22 cellular contexts compared by ENCODE assay signal in genomic region chr7:139704308-139704879, GRCh38.
DNase-seq lines count a peak whose midpoint lies in the region; ATAC-seq and TF ChIP-seq lines count a peak whose summit lies in the region.
"Had no signal": no experiment of that assay in that cellular context is flagged by ENCODE, and none has a peak within 500 bp of the region (broad histone marks: within the 10 kb centered on the region; RNA-seq: fewer than 3 reads in every experiment).

No MANE protein-coding gene starts in this region.

- CTCF ChIA-PET in HEK293 (lab: Yijun Ruan, JAX), result no interaction called here

- no peak for TF ChIP-seq CTCF in HEK293 (tag by site-specific recombination; IDR thresholded peaks at IDR 0.05)
- TF ChIP-seq CTCF in gastrocnemius medialis (IDR thresholded peaks at IDR 0.05 in 4 of 5, conservative IDR thresholded peaks at IDR 0.05 in 1 of 5), result no peak

- H3K27ac Mint-ChIP-seq in T-helper 2 cell treated with Interferon-gamma antibody and Interleukin-4, amounts not matched to agents 5 μg/mL and 100 μg/mL, for 36 hours, result peak overlapping the region; percentile 6
- peak overlapping the region; percentile 27 to 79 (median 70) for H3K27ac Mint-ChIP-seq in immature natural killer cell
- H3K27ac Mint-ChIP-seq in stimulated activated naive B cell treated with anti-CD40 and anti-IgM and Interleukin-4, amounts not matched to agents 10 μg/mL and 1 μg/mL and 100 μg/mL, for 72 hours, result no peak overlapping the region
- H3K27ac Mint-ChIP-seq: activated naive CD8-positive, alpha-beta T cell; HFFc6; neural progenitor cell had no signal

- peaks cover 0 to 20% of the 10 kb centered on the region in 2 experiments; a peak in 2 of 3 replicates for H3K36me3 ChIP-seq in HEK293 (ENCODE audit: control insufficient read depth in 2 of 2, insufficient read depth in 1 of 2, low read length in 2 of 2)
- no peaks in the 10 kb centered on the region for H3K36me3 ChIP-seq in gastrocnemius medialis
- H3K36me3 ChIP-seq: neural progenitor cell, prostate gland had no signal

- H3K9me3 ChIP-seq in HEK293 (ENCODE audit: control insufficient read depth, insufficient read depth, low read depth, low read length), result no peaks in the 10 kb centered on the region
- H3K9me3 ChIP-seq in gastrocnemius medialis, result no peaks in the 10 kb centered on the region
- H3K9me3 ChIP-seq: prostate gland had no signal

- no peak for TF ChIP-seq POLR2A in gastrocnemius medialis (IDR thresholded peaks at IDR 0.05)

- no peak for DNase-seq in T-helper 2 cell treated with Interferon-gamma antibody and Interleukin-4, amounts not matched to agents 5 μg/mL and 100 μg/mL, for 36 hours (ENCODE audit: low spot score)
- DNase-seq in T-helper 2 cell (no peak), immature natural killer cell (no peak), gastrocnemius medialis (no peak), posterior vena cava (ENCODE audit: low spot score) (no peak)
- DNase-seq in stimulated activated naive B cell treated with anti-CD40 and anti-IgM and Interleukin-4, amounts not matched to agents 10 μg/mL and 1 μg/mL and 100 μg/mL, for 72 hours, result no peak
- DNase-seq: 8988T; AML-193; COR-L47; DMS79; effector memory CD4-positive, alpha-beta T cell; HFFc6; NCI-H1092; NCI-H2029; NCI-H82; PC-3 had no signal

- H3K4me3 ChIP-seq in HEK293 (ENCODE audit: low read depth, low read length), result no peak overlapping the region
- no peak overlapping the region for H3K4me3 ChIP-seq in gastrocnemius medialis
- H3K4me3 ChIP-seq: neural progenitor cell, prostate gland had no signal

- intact Hi-C loops in gastrocnemius medialis (cut with DNase I; ENCODE audit: low total_unique reads) (no loop called here), posterior vena cava (cut with DNase I) (no loop called here)

- ATAC-seq in gastrocnemius medialis (no peak), GM18511 (IDR thresholded peaks at IDR 0.05; ENCODE audit: unreplicated experiment) (no peak)
- no peak for ATAC-seq in stimulated activated naive B cell treated with anti-CD40 and anti-IgM and Interleukin-4, amounts not matched to agents 10 μg/mL and 1 μg/mL and 100 μg/mL, for 72 hours (replicated peaks)
- ATAC-seq: esophagus mucosa, PC-3 had no signal

- no peak overlapping the region for H3K27ac ChIP-seq in HEK293 (ENCODE audit: extremely low read depth, low read depth, low read length)
- H3K27ac ChIP-seq in gastrocnemius medialis, result peak overlapping the region; percentile 70 to 77 (median 72)
- H3K27ac ChIP-seq: neural progenitor cell had no signal

- POLR2A ChIA-PET in HEK293 (lab: Yijun Ruan, JAX), result no interaction called here

- in situ Hi-C loops in gastrocnemius medialis (cut with MboI; ENCODE audit: low sequenced_read_pairs in 4 of 4), result no loop called here

- no peaks in the 10 kb centered on the region for H3K4me1 ChIP-seq in HEK293 (ENCODE audit: control insufficient read depth, insufficient read depth, low read length)
- H3K4me1 ChIP-seq in gastrocnemius medialis, result peaks cover 28 to 66% of the 10 kb centered on the region in 2 donors

- peaks cover 5% of the 10 kb centered on the region for H3K4me1 Mint-ChIP-seq in T-helper 2 cell treated with Interferon-gamma antibody and Interleukin-4, amounts not matched to agents 5 μg/mL and 100 μg/mL, for 36 hours (ENCODE audit: low read depth)
- peaks cover 40 to 65% of the 10 kb centered on the region in 2 donors for H3K4me1 Mint-ChIP-seq in immature natural killer cell
- peaks cover 45 to 47% of the 10 kb centered on the region in 2 donors for H3K4me1 Mint-ChIP-seq in stimulated activated naive B cell treated with anti-CD40 and anti-IgM and Interleukin-4, amounts not matched to agents 10 μg/mL and 1 μg/mL and 100 μg/mL, for 72 hours

- no peaks in the 10 kb centered on the region for H3K27me3 Mint-ChIP-seq in T-helper 2 cell treated with Interferon-gamma antibody and Interleukin-4, amounts not matched to agents 5 μg/mL and 100 μg/mL, for 36 hours (ENCODE audit: low read depth)
- peaks cover 2 to 9% (median 4%) of the 10 kb centered on the region in 3 donors for H3K27me3 Mint-ChIP-seq in immature natural killer cell (ENCODE audit: low read depth in 3 of 3)
- no peaks in the 10 kb centered on the region for H3K27me3 Mint-ChIP-seq in stimulated activated naive B cell treated with anti-CD40 and anti-IgM and Interleukin-4, amounts not matched to agents 10 μg/mL and 1 μg/mL and 100 μg/mL, for 72 hours
- H3K27me3 Mint-ChIP-seq: activated naive CD8-positive, alpha-beta T cell had no signal

- no peaks in the 10 kb centered on the region for H3K9me3 Mint-ChIP-seq in T-helper 2 cell treated with Interferon-gamma antibody and Interleukin-4, amounts not matched to agents 5 μg/mL and 100 μg/mL, for 36 hours
- H3K9me3 Mint-ChIP-seq in immature natural killer cell, result no peaks in the 10 kb centered on the region
- H3K9me3 Mint-ChIP-seq in stimulated activated naive B cell treated with anti-CD40 and anti-IgM and Interleukin-4, amounts not matched to agents 10 μg/mL and 1 μg/mL and 100 μg/mL, for 72 hours, result no peaks in the 10 kb centered on the region
- H3K9me3 Mint-ChIP-seq: HFFc6, neural progenitor cell had no signal

- H3K4me3 Mint-ChIP-seq in T-helper 2 cell treated with Interferon-gamma antibody and Interleukin-4, amounts not matched to agents 5 μg/mL and 100 μg/mL, for 36 hours, result no peak overlapping the region
- peak overlapping the region in 1 of 5 donors; percentile 16 for H3K4me3 Mint-ChIP-seq in immature natural killer cell
- H3K4me3 Mint-ChIP-seq in stimulated activated naive B cell treated with anti-CD40 and anti-IgM and Interleukin-4, amounts not matched to agents 10 μg/mL and 1 μg/mL and 100 μg/mL, for 72 hours, result no peak overlapping the region
- H3K4me3 Mint-ChIP-seq: activated naive CD8-positive, alpha-beta T cell; HFFc6; neural progenitor cell had no signal

- H3K27me3 ChIP-seq in gastrocnemius medialis, result no peaks in the 10 kb centered on the region
- H3K27me3 ChIP-seq: neural progenitor cell had no signal

- peaks cover 2% of the 10 kb centered on the region for H3K36me3 Mint-ChIP-seq in T-helper 2 cell treated with Interferon-gamma antibody and Interleukin-4, amounts not matched to agents 5 μg/mL and 100 μg/mL, for 36 hours (ENCODE audit: low read depth)
- peaks cover 0 to 7% (median 6%) of the 10 kb centered on the region in 3 donors for H3K36me3 Mint-ChIP-seq in immature natural killer cell
- H3K36me3 Mint-ChIP-seq in stimulated activated naive B cell treated with anti-CD40 and anti-IgM and Interleukin-4, amounts not matched to agents 10 μg/mL and 1 μg/mL and 100 μg/mL, for 72 hours, result peaks cover 49 to 69% of the 10 kb centered on the region in 2 donors

TF ChIP-seq in HEK293, 187 proteins besides CTCF, POLR2A, EP300 and RAD21 (continues in another document):
- TF ChIP-seq MEIS1 (CRISPR knock-in tag; IDR thresholded peaks at IDR 0.05; ENCODE audit: borderline replicate concordance) (no peak), ZFHX2 (tag by site-specific recombination; conservative IDR thresholded peaks at IDR 0.05) (peak; percentile 69), ZNF701 (tag by site-specific recombination; IDR thresholded peaks at IDR 0.05) (peak; percentile 37; the same call in 1 of the 2 replicates), ZNF785 (tag by site-specific recombination; IDR thresholded peaks at IDR 0.05) (peak; percentile 26; the same call in 1 of the 2 replicates), PRDM1 (tag by site-specific recombination; IDR thresholded peaks at IDR 0.05) (no peak), ZBTB20 (tag by site-specific recombination; IDR thresholded peaks at IDR 0.05) (peak; percentile 15; the same call in 1 of the 2 replicates), EGR2 (tag by site-specific recombination; IDR thresholded peaks at IDR 0.05; ENCODE audit: low read depth) (peak; percentile 72), ZNF514 (tag by site-specific recombination; IDR thresholded peaks at IDR 0.05) (peak; percentile 40; the same call in 1 of the 2 replicates), PATZ1 (tag by site-specific recombination; IDR thresholded peaks at IDR 0.05) (0 out of 2 replicates have a peak, but pooled peaks have one; percentile 18), ZNF558 (tag by site-specific recombination; IDR thresholded peaks at IDR 0.05) (no peak), KLF1 (tag by site-specific recombination; IDR thresholded peaks at IDR 0.05) (peak; percentile 42), ZNF768 (tag by site-specific recombination; IDR thresholded peaks at IDR 0.05) (no peak), ZNF426 (tag by site-specific recombination; IDR thresholded peaks at IDR 0.05) (no peak), SETDB1 (IDR thresholded peaks at IDR 0.05; ENCODE audit: insufficient read length, low read length) (no peak), ZNF114 (tag by site-specific recombination; IDR thresholded peaks at IDR 0.05) (no peak), ZNF830 (tag by site-specific recombination; IDR thresholded peaks at IDR 0.05; ENCODE audit: low read depth) (no peak), PRDM6 (tag by site-specific recombination; IDR thresholded peaks at IDR 0.05) (no peak)
